In the genomic region with DNA sequence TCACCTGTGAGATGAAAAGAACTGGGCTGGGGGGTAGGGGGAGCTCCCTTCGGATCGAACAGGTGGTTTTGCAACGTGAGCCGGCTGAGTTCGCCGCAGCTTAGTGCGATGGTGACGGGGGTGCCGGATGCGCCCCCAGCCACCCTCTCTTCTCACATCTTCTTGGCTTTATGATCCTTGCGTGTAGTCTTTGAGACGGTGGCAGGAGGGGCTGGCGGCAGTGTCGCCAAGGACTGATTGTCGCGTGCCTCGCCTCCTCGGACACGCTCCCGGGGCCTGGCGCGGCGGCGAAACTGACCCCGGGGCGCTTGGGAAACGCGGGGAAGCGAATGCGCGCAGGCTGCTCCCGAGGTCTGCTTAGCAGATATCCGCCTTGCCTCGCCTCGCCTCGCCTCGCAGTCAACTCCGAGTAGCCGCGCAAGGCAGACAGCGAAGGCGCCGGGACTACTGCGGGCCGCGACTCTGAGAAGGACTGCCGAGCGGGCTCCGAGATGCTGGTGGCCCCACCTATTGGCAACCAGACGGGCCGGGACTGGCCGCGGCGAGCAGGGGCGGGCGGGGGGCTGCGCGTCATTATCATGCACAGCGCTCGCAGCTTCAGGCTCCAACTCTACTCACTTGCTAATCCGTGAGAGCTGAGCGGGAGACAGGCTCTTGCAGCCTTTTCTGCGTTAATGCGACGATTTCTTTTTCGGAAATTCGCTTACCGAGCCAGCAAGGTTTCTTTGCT, we compare ENCODE assay signal across 8 cellular contexts. TPM values are rescaled to one million over a fixed set of nuclear protein-coding genes. Genes with fewer than 3 reads are reported as not detected.
DNase-seq lines count a peak whose midpoint lies in the region; ATAC-seq and TF ChIP-seq lines count a peak whose summit lies in the region.

No MANE protein-coding gene starts in this region.

- H3K4me3 ChIP-seq in LNCaP clone FGC (ENCODE audit: low read depth, low read length), result peak overlapping the region; percentile 23
- peak overlapping the region; percentile 36 to 51 for H3K4me3 ChIP-seq in right atrium auricular region

- H3K36me3 Mint-ChIP-seq in activated naive CD8-positive, alpha-beta T cell treated with anti-CD3 and anti-CD28 coated beads, Interleukin-2, amount 10 ng/mL, durations not matched to agents 7 days and 5 days, result no peaks in the 10 kb centered on the region
- H3K36me3 Mint-ChIP-seq in progenitor cell of endocrine pancreas (ENCODE audit: insufficient read depth), result no peaks in the 10 kb centered on the region

- H3K4me1 Mint-ChIP-seq in activated naive CD8-positive, alpha-beta T cell treated with anti-CD3 and anti-CD28 coated beads, Interleukin-2, amount 10 ng/mL, durations not matched to agents 7 days and 5 days, result peaks cover 2% of the 10 kb centered on the region
- H3K4me1 Mint-ChIP-seq in progenitor cell of endocrine pancreas (ENCODE audit: low read depth), result peaks cover 19% of the 10 kb centered on the region

- H3K27ac Mint-ChIP-seq in activated naive CD8-positive, alpha-beta T cell treated with anti-CD3 and anti-CD28 coated beads, Interleukin-2, amount 10 ng/mL, durations not matched to agents 7 days and 5 days, result no peak overlapping the region
- no peak overlapping the region for H3K27ac Mint-ChIP-seq in progenitor cell of endocrine pancreas

- TF ChIP-seq CTCF in LNCaP clone FGC (IDR thresholded peaks at IDR 0.05; ENCODE audit: control insufficient read depth, extremely low read depth, insufficient read depth), result no peak
- no peak for TF ChIP-seq CTCF in right atrium auricular region (IDR thresholded peaks at IDR 0.05)
- no peak for TF ChIP-seq CTCF in progenitor cell of endocrine pancreas (IDR thresholded peaks at IDR 0.05; ENCODE audit: unreplicated experiment)

- peaks cover 41% of the 10 kb centered on the region for H3K27me3 Mint-ChIP-seq in activated naive CD8-positive, alpha-beta T cell treated with anti-CD3 and anti-CD28 coated beads, Interleukin-2, amount 10 ng/mL, durations not matched to agents 7 days and 5 days
- H3K27me3 Mint-ChIP-seq in progenitor cell of endocrine pancreas, result peaks cover 57% of the 10 kb centered on the region

- no peaks in the 10 kb centered on the region for H3K27me3 ChIP-seq in right atrium auricular region

- H3K27ac ChIP-seq in right atrium auricular region, result peak overlapping the region in 1 of 2 donors; percentile 15

- peaks cover 0 to 24% of the 10 kb centered on the region in 2 donors for H3K4me1 ChIP-seq in right atrium auricular region

- DNase-seq in D341Med (ENCODE audit: low spot score), result peak; percentile 89
- no peak for DNase-seq in LNCaP clone FGC (ENCODE audit: low read depth)
- peak; percentile 26 for DNase-seq in activated naive CD8-positive, alpha-beta T cell treated with anti-CD3 and anti-CD28 coated beads, Interleukin-2, amount 10 ng/mL, durations not matched to agents 7 days and 5 days
- DNase-seq in right atrium auricular region (ENCODE audit: low spot score), result peak; percentile 61
- DNase-seq in progenitor cell of endocrine pancreas (ENCODE audit: low spot score, unreplicated experiment), result peak; percentile 72
- DNase-seq in epidermal melanocyte (ENCODE audit: insufficient read length, low spot score), result no peak

- H3K4me3 Mint-ChIP-seq in activated naive CD8-positive, alpha-beta T cell treated with anti-CD3 and anti-CD28 coated beads, Interleukin-2, amount 10 ng/mL, durations not matched to agents 7 days and 5 days, result peak overlapping the region; percentile 30
- peak overlapping the region; percentile 75 for H3K4me3 Mint-ChIP-seq in progenitor cell of endocrine pancreas (ENCODE audit: low read depth)

- no peaks in the 10 kb centered on the region for H3K9me3 ChIP-seq in right atrium auricular region

- POLR2A ChIA-PET in activated naive CD8-positive, alpha-beta T cell treated with anti-CD3 and anti-CD28 coated beads, Interleukin-2, amount 10 ng/mL, durations not matched to agents 7 days and 5 days (lab: Charles Lee), result no interaction called here

- no peak for ATAC-seq in activated naive CD8-positive, alpha-beta T cell treated with anti-CD3 and anti-CD28 coated beads, Interleukin-2, amount 10 ng/mL, durations not matched to agents 7 days and 5 days (ENCODE audit: low read depth)
- ATAC-seq in GM21381 (IDR thresholded peaks at IDR 0.05; ENCODE audit: unreplicated experiment), result no peak
- ATAC-seq in GM21723 (IDR thresholded peaks at IDR 0.05; ENCODE audit: unreplicated experiment), result no peak

- H3K36me3 ChIP-seq in right atrium auricular region, result no peaks in the 10 kb centered on the region

- H3K9me3 Mint-ChIP-seq in activated naive CD8-positive, alpha-beta T cell treated with anti-CD3 and anti-CD28 coated beads, Interleukin-2, amount 10 ng/mL, durations not matched to agents 7 days and 5 days, result peaks cover 1% of the 10 kb centered on the region
- no peaks in the 10 kb centered on the region for H3K9me3 Mint-ChIP-seq in progenitor cell of endocrine pancreas (ENCODE audit: low read depth)

RNA-seq across cellular contexts. Expression of a gene that starts 1.5 kb away (rescaled TPM):
- not detected for total RNA-seq in activated naive CD8-positive, alpha-beta T cell treated with anti-CD3 and anti-CD28 coated beads, Interleukin-2, amount 10 ng/mL, durations not matched to agents 7 days and 5 days
- total RNA-seq in right atrium auricular region, result under 1 TPM in 1 of 2 donors, not detected in 1; 0.16 TPM
- 0.18 and 0.69 TPM in 2 replicates for total RNA-seq in progenitor cell of endocrine pancreas

Comparison
In these comparisons a context has a peak if more than half of its experiments do, and no peak if none do; other contexts are left out.
1. DNase-seq: peak in D341Med (single experiment), activated naive CD8-positive, alpha-beta T cell treated with anti-CD3 and anti-CD28 coated beads, Interleukin-2, amount 10 ng/mL, durations not matched to agents 7 days and 5 days (single experiment), right atrium auricular region (single experiment) and progenitor cell of endocrine pancreas (single experiment); none in LNCaP clone FGC (single experiment) and epidermal melanocyte (single experiment).